ENCODE assay signal across 10 cellular contexts in genomic region chr5:160166069-160166972, GRCh38. TPM values are rescaled to one million over a fixed set of nuclear protein-coding genes. Genes with fewer than 3 reads are reported as not detected.
DNase-seq lines count a peak whose midpoint lies in the region; ATAC-seq and TF ChIP-seq lines count a peak whose summit lies in the region.
"Had no signal": no experiment of that assay in that cellular context is flagged by ENCODE, and none has a peak within 500 bp of the region (broad histone marks: within the 10 kb centered on the region; RNA-seq: fewer than 3 reads in every experiment).

No MANE protein-coding gene starts in this region.

- DNase-seq in ascending aorta (ENCODE audit: low spot score in 2 of 2): no peak
- DNase-seq in stimulated activated CD4-positive, alpha-beta T cell treated with anti-CD3 and anti-CD28 coated beads, Interleukin-1b, Interleukin-23, amount 100 ng/mL, for 48 hours: no peak
- DNase-seq in prostate gland (ENCODE audit: low spot score): no peak
- no peak for DNase-seq in T-cell
- DNase-seq: activated CD8-positive, alpha-beta memory T cell treated with anti-CD3 and anti-CD28 coated beads, Interleukin-2, amount 10 ng/mL, durations not matched to agents 7 days and 5 days; stimulated activated CD4-positive, alpha-beta T cell treated with anti-CD3 and anti-CD28 coated beads, Interleukin-4, amount 100 ng/mL, for 1 hour; T-helper 17 cell had no signal

- H3K27me3 ChIP-seq in ascending aorta (no peaks in the 10 kb centered on the region), iPS-18a (ENCODE audit: control insufficient read depth, insufficient read depth, low read length) (no peaks in the 10 kb centered on the region), prostate gland (replicated peaks; ENCODE audit: insufficient read depth) (no peaks in the 10 kb centered on the region)

- no peak overlapping the region for H3K27ac Mint-ChIP-seq in T-cell
- H3K27ac Mint-ChIP-seq: activated CD8-positive, alpha-beta memory T cell treated with anti-CD3 and anti-CD28 coated beads, Interleukin-2, amount 10 ng/mL, durations not matched to agents 7 days and 5 days; T-helper 17 cell had no signal

- H3K9me3 Mint-ChIP-seq in T-cell: no peaks in the 10 kb centered on the region

- H3K4me1 ChIP-seq in HEK293 (ENCODE audit: control insufficient read depth, insufficient read depth, low read length) (peaks cover 18% of the 10 kb centered on the region), ascending aorta (peaks cover 9 to 27% of the 10 kb centered on the region in 2 donors), iPS-18a (ENCODE audit: control insufficient read depth, low read depth, low read length) (peaks cover 39% of the 10 kb centered on the region), prostate gland (replicated peaks) (no peaks in the 10 kb centered on the region)

- H3K4me3 Mint-ChIP-seq in T-cell: no peak overlapping the region
- H3K4me3 Mint-ChIP-seq: activated CD8-positive, alpha-beta memory T cell treated with anti-CD3 and anti-CD28 coated beads, Interleukin-2, amount 10 ng/mL, durations not matched to agents 7 days and 5 days; T-helper 17 cell had no signal

- CTCF ChIA-PET in HEK293 (lab: Yijun Ruan, JAX): interaction anchor here (1.5 kb wide), 1 partner anchor 10 kb away, joined by 6 read pairs; no protein-coding TSS in a partner anchor
- CTCF ChIA-PET in T-cell (lab: Charles Lee): no interaction called here

- no peak for ATAC-seq in T-cell (replicated peaks in 1 of 4)
- ATAC-seq: activated CD8-positive, alpha-beta memory T cell treated with anti-CD3 and anti-CD28 coated beads, Interleukin-2, amount 10 ng/mL, durations not matched to agents 7 days and 5 days; T-helper 17 cell had no signal

- TF ChIP-seq CTCF in HEK293 (tag by site-specific recombination; IDR thresholded peaks at IDR 0.05): no peak
- TF ChIP-seq CTCF in ascending aorta (IDR thresholded peaks at IDR 0.05): no peak
- TF ChIP-seq CTCF in prostate gland (IDR thresholded peaks at IDR 0.05): no peak

- H3K4me1 Mint-ChIP-seq in T-cell: peaks cover 0 to 1% (median 0%) of the 10 kb centered on the region in 3 donors
- H3K4me1 Mint-ChIP-seq: T-helper 17 cell had no signal

- no peak for TF ChIP-seq POLR2A in prostate gland (IDR thresholded peaks at IDR 0.05)

- POLR2A ChIA-PET in HEK293 (lab: Yijun Ruan, JAX) (interaction anchor here (1.1 to 2.1 kb wide), 5 partner anchors 9 to 95 kb away, joined by 3 to 10 read pairs (median 6); partner anchors contain the start of gene PWWP2A), T-cell (lab: Charles Lee) (no interaction called here)

- H3K36me3 ChIP-seq in HEK293 (ENCODE audit: control insufficient read depth in 2 of 2, insufficient read depth in 1 of 2, low read length in 2 of 2): no peaks in the 10 kb centered on the region
- H3K36me3 ChIP-seq in ascending aorta: no peaks in the 10 kb centered on the region
- H3K36me3 ChIP-seq in iPS-18a (ENCODE audit: control insufficient read depth, low read depth, low read length): no peaks in the 10 kb centered on the region
- H3K36me3 ChIP-seq in prostate gland: no peaks in the 10 kb centered on the region

- H3K4me3 ChIP-seq in HEK293 (ENCODE audit: low read depth, low read length) (no peak overlapping the region), ascending aorta (no peak overlapping the region), iPS-18a (ENCODE audit: low read length) (peak overlapping the region; percentile 21), prostate gland (no peak overlapping the region)

- H3K27me3 Mint-ChIP-seq in T-cell: peaks cover 34 to 40% of the 10 kb centered on the region in 2 donors

- no peaks in the 10 kb centered on the region for H3K9me3 ChIP-seq in HEK293 (ENCODE audit: control insufficient read depth, insufficient read depth, low read depth, low read length)
- H3K9me3 ChIP-seq in ascending aorta: no peaks in the 10 kb centered on the region
- no peaks in the 10 kb centered on the region for H3K9me3 ChIP-seq in iPS-18a (ENCODE audit: control insufficient read depth, low read depth, low read length)
- no peaks in the 10 kb centered on the region for H3K9me3 ChIP-seq in prostate gland

- no peaks in the 10 kb centered on the region for H3K36me3 Mint-ChIP-seq in T-cell
- H3K36me3 Mint-ChIP-seq: activated CD8-positive, alpha-beta memory T cell treated with anti-CD3 and anti-CD28 coated beads, Interleukin-2, amount 10 ng/mL, durations not matched to agents 7 days and 5 days had no signal

- WGBS in prostate gland: 74% methylated on average over 5 of the region's 5 CpGs

- intact Hi-C loops in ascending aorta (cut with DNase I) (loop anchor here (5.0 kb wide), 1 partner anchor 34 kb away; no protein-coding TSS in a partner anchor), prostate gland (cut with DNase I) (no loop called here)

- peak overlapping the region; percentile 89; the same call in 1 of the 2 replicates for H3K27ac ChIP-seq in HEK293 (ENCODE audit: extremely low read depth, low read depth, low read length)
- peak overlapping the region; percentile 88 to 92 for H3K27ac ChIP-seq in ascending aorta
- peak overlapping the region; percentile 94 for H3K27ac ChIP-seq in iPS-18a (ENCODE audit: low read length)
- H3K27ac ChIP-seq in temporal lobe (ENCODE audit: low read depth, low read length): peak overlapping the region; percentile 96
- H3K27ac ChIP-seq in prostate gland: no peak overlapping the region

- H3K9ac ChIP-seq in iPS-18a (ENCODE audit: low read length): peak overlapping the region; percentile 58

TF ChIP-seq in HEK293, 187 proteins besides CTCF, POLR2A, EP300 and RAD21:
- TF ChIP-seq ZSCAN4 (tag by site-specific recombination; IDR thresholded peaks at IDR 0.05): no peak
- TF ChIP-seq ZFP37 (tag by site-specific recombination; IDR thresholded peaks at IDR 0.05): no peak
TF ChIP-seq in HEK293: peak in this region for 0.

RNA-seq across cellular contexts. Expression of gene PWWP2A, which starts 47.1 kb away (rescaled TPM):
- total RNA-seq in ascending aorta: 43.4 TPM
- 29.3 TPM for total RNA-seq in temporal lobe
- 10 to 100 TPM; 41.1 to 72.5 TPM for total RNA-seq in prostate gland
- 10 to 100 TPM; 25.1 to 39.8 (median 36.0) TPM for total RNA-seq in T-cell

Comparison
In these comparisons a context has a peak if more than half of its experiments do, and no peak if none do; other contexts are left out.
1. H3K27ac ChIP-seq: peak in HEK293 (single experiment), ascending aorta (2 of 2), iPS-18a (single experiment) and temporal lobe (single experiment); none in prostate gland (0 of 2).